Comparison of ENCODE assay signal across 25 cellular contexts in the genomic region with DNA sequence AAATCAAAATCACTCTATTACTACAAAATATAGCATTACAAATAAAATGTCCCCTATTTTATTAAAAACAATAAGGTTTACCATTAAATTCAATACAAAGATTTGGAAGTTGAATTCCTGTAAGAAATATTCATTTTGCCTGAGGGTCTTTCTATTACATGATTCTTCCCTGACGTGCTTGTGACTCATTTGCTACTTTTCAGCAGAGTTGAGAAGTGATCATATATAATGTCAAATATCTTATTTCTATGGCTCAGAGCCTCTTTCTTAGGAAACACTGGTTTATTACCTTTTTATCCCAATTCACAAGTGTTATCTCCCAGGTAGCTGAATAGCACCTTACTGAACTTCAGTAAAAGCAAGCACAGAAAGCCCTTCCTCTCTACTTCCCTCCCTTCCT.
"Had no signal": no experiment of that assay in that cellular context is flagged by ENCODE, and none has a peak within 500 bp of the region (broad histone marks: within the 10 kb centered on the region; RNA-seq: fewer than 3 reads in every experiment).

No MANE protein-coding gene starts in this region.

- ATAC-seq: left ventricle myocardium superior; lower lobe of right lung; naive thymus-derived CD8-positive, alpha-beta T cell; stimulated activated effector memory CD8-positive, alpha-beta T cell treated with anti-CD3 and anti-CD28 coated beads, Interleukin-12 subunit alpha, Interleukin-12 subunit beta, amount 100 ng/mL, for 72 hours had no signal

- H3K4me1 Mint-ChIP-seq: endodermal cell; immature natural killer cell; naive thymus-derived CD8-positive, alpha-beta T cell; nephron progenitor cell; stimulated activated effector memory CD8-positive, alpha-beta T cell treated with anti-CD3 and anti-CD28 coated beads, Interleukin-12 subunit alpha, Interleukin-12 subunit beta, amount 100 ng/mL, for 72 hours had no signal

- H3K9me3 Mint-ChIP-seq: dendritic cell treated with granulocyte-macrophage colony-stimulating factor and Interleukin-4, amounts not matched to agents 40 ng/mL and 50 ng/mL, for 4 days; endodermal cell; nephron progenitor cell had no signal

- H3K36me3 Mint-ChIP-seq: immature natural killer cell; naive thymus-derived CD8-positive, alpha-beta T cell; stimulated activated effector memory CD8-positive, alpha-beta T cell treated with anti-CD3 and anti-CD28 coated beads, Interleukin-12 subunit alpha, Interleukin-12 subunit beta, amount 100 ng/mL, for 72 hours had no signal

- H3K27me3 ChIP-seq: esophagus muscularis mucosa, right atrium auricular region, sigmoid colon, stomach, thyroid gland, vagina had no signal

- H3K36me3 ChIP-seq: esophagus muscularis mucosa, lower lobe of right lung, prostate gland, right atrium auricular region, sigmoid colon, stomach, thyroid gland, vagina had no signal

- H3K4me3 ChIP-seq: esophagus muscularis mucosa, lower lobe of right lung, prostate gland, right atrium auricular region, sigmoid colon, stomach, thyroid gland, vagina had no signal

- H3K4me1 ChIP-seq: esophagus muscularis mucosa, lower lobe of right lung, prostate gland, right atrium auricular region, sigmoid colon, stomach, thyroid gland, vagina had no signal

- H3K27ac Mint-ChIP-seq: dendritic cell treated with granulocyte-macrophage colony-stimulating factor and Interleukin-4, amounts not matched to agents 40 ng/mL and 50 ng/mL, for 4 days; endodermal cell; immature natural killer cell; naive thymus-derived CD8-positive, alpha-beta T cell; nephron progenitor cell; stimulated activated effector memory CD8-positive, alpha-beta T cell treated with anti-CD3 and anti-CD28 coated beads, Interleukin-12 subunit alpha, Interleukin-12 subunit beta, amount 100 ng/mL, for 72 hours had no signal

- H3K27ac ChIP-seq: esophagus muscularis mucosa, lower lobe of right lung, prostate gland, right atrium auricular region, sigmoid colon, stomach, thyroid gland, vagina had no signal

- H3K27me3 Mint-ChIP-seq: dendritic cell treated with granulocyte-macrophage colony-stimulating factor and Interleukin-4, amounts not matched to agents 40 ng/mL and 50 ng/mL, for 4 days; naive thymus-derived CD8-positive, alpha-beta T cell had no signal

- H3K9me3 ChIP-seq: esophagus muscularis mucosa, lower lobe of right lung, prostate gland, right atrium auricular region, sigmoid colon, thyroid gland, vagina had no signal

- DNase-seq: effector CD8-positive, alpha-beta T cell; endodermal cell; foreskin melanocyte; glutamatergic neuron; hypothalamus; immature natural killer cell; islet precursor cell; left ventricle myocardium superior; lower lobe of right lung; naive thymus-derived CD8-positive, alpha-beta T cell; nephron progenitor cell; nucleus accumbens; sigmoid colon; stimulated activated CD4-positive, alpha-beta T cell treated with anti-CD3 and anti-CD28 coated beads, Interleukin-2, amount 100 ng/mL, for 24 hours; stimulated activated CD4-positive, alpha-beta T cell treated with anti-CD3 and anti-CD28 coated beads, Interleukin-4, amount 100 ng/mL, for 24 hours; stimulated activated naive CD4-positive, alpha-beta T cell treated with Interleukin-2 at 50 U/mL for 16 hours; stomach; thyroid gland; trophoblast cell had no signal

- H3K4me3 Mint-ChIP-seq: dendritic cell treated with granulocyte-macrophage colony-stimulating factor and Interleukin-4, amounts not matched to agents 40 ng/mL and 50 ng/mL, for 4 days; endodermal cell; immature natural killer cell; naive thymus-derived CD8-positive, alpha-beta T cell; nephron progenitor cell; stimulated activated effector memory CD8-positive, alpha-beta T cell treated with anti-CD3 and anti-CD28 coated beads, Interleukin-12 subunit alpha, Interleukin-12 subunit beta, amount 100 ng/mL, for 72 hours had no signal
